ENCODE assay signal across 20 cellular contexts in genomic region chr21:27070881-27071670, GRCh38.
DNase-seq lines count a peak whose midpoint lies in the region; ATAC-seq and TF ChIP-seq lines count a peak whose summit lies in the region.
"Had no signal": no experiment of that assay in that cellular context is flagged by ENCODE, and none has a peak within 500 bp of the region (broad histone marks: within the 10 kb centered on the region; RNA-seq: fewer than 3 reads in every experiment).

No MANE protein-coding gene starts in this region.

- H3K4me1 ChIP-seq in gastroesophageal sphincter = peaks cover 0 to 16% (median 0%) of the 10 kb centered on the region in 3 donors
- H3K4me1 ChIP-seq in aorta (ENCODE audit: control insufficient read depth in 1 of 2, insufficient read depth in 2 of 2, low read length in 2 of 2) = no peaks in the 10 kb centered on the region
- H3K4me1 ChIP-seq: A549 had no signal

- WGBS in gastroesophageal sphincter (ENCODE audit: low coverage in 1 of 2), 2 donors = 15 to 20% methylated on average over 3 of the region's 3 CpGs
- 7 to 11% methylated on average over 3 of the region's 3 CpGs for whole genome bisulfite sequencing in aorta, 2 donors

- H3K9me3 Mint-ChIP-seq in osteocyte (ENCODE audit: unreplicated experiment) = no peaks in the 10 kb centered on the region
- H3K9me3 Mint-ChIP-seq in activated T-cell treated with anti-CD3 and anti-CD28 coated beads, Interleukin-2, amount 50 U/mL, for 72 hours = peaks cover 2 to 8% of the 10 kb centered on the region in 2 donors

- H3K9me3 ChIP-seq in gastroesophageal sphincter = no peaks in the 10 kb centered on the region
- H3K9me3 ChIP-seq in aorta (ENCODE audit: control insufficient read depth, low read length) = no peaks in the 10 kb centered on the region
- H3K9me3 ChIP-seq: A549 had no signal

- ATAC-seq in Right ventricle myocardium superior (ENCODE audit: poor library complexity) (peak; percentile 58), gastroesophageal sphincter (no peak), aorta (ENCODE audit: low FRiP score) (peak; percentile 46)
- no peak for ATAC-seq in activated T-cell treated with anti-CD3 and anti-CD28 coated beads, Interleukin-2, amount 50 U/mL, for 72 hours (replicated peaks in 1 of 2)
- ATAC-seq: A549 had no signal

- intact Hi-C loops in Right ventricle myocardium superior (cut with DNase I) (no loop called here), cardiac septum (cut with DNase I) (no loop called here), aorta (cut with DNase I) (no loop called here)

- peaks cover 39% of the 10 kb centered on the region for H3K4me1 Mint-ChIP-seq in osteocyte (ENCODE audit: unreplicated experiment)
- H3K4me1 Mint-ChIP-seq in activated T-cell treated with anti-CD3 and anti-CD28 coated beads, Interleukin-2, amount 50 U/mL, for 72 hours (ENCODE audit: low read depth) = no peaks in the 10 kb centered on the region

- H3K4me3 ChIP-seq in gastroesophageal sphincter = no peak overlapping the region
- H3K4me3 ChIP-seq in aorta (ENCODE audit: low read length in 2 of 2) = no peak overlapping the region
- H3K4me3 ChIP-seq: A549, GM23248 had no signal

- H3K27ac ChIP-seq in gastroesophageal sphincter (peak overlapping the region in 3 of 4 donors; percentile 13 to 39 (median 30)), aorta (ENCODE audit: low read depth in 1 of 2, low read length in 2 of 2) (no peak overlapping the region)
- H3K27ac ChIP-seq: A549, GM23248 had no signal

- H3K27me3 Mint-ChIP-seq in osteocyte (ENCODE audit: unreplicated experiment) = no peaks in the 10 kb centered on the region
- no peaks in the 10 kb centered on the region for H3K27me3 Mint-ChIP-seq in activated T-cell treated with anti-CD3 and anti-CD28 coated beads, Interleukin-2, amount 50 U/mL, for 72 hours (ENCODE audit: low read depth)

- no peaks in the 10 kb centered on the region for H3K36me3 ChIP-seq in gastroesophageal sphincter
- no peaks in the 10 kb centered on the region for H3K36me3 ChIP-seq in aorta (ENCODE audit: control insufficient read depth in 1 of 2, insufficient read depth in 2 of 2, low read length in 1 of 2)

- TF ChIP-seq EP300 in gastroesophageal sphincter (IDR thresholded peaks at IDR 0.05) = no peak

- no peaks in the 10 kb centered on the region for H3K36me3 Mint-ChIP-seq in osteocyte (ENCODE audit: unreplicated experiment)
- H3K36me3 Mint-ChIP-seq in activated T-cell treated with anti-CD3 and anti-CD28 coated beads, Interleukin-2, amount 50 U/mL, for 72 hours (ENCODE audit: insufficient read depth in 2 of 2) = no peaks in the 10 kb centered on the region

- DNase-seq in Right ventricle myocardium superior (no peak), cardiac septum (ENCODE audit: low spot score) (no peak), osteocyte (ENCODE audit: extremely low spot score, unreplicated experiment) (no peak), aorta (no peak), NCI-H524 treated with DMSO at 0.1 percent for 48 hours (lab: John Stamatoyannopoulos, UW) (no peak), NCI-H2227 (lab: John Stamatoyannopoulos, UW; ENCODE audit: unreplicated experiment) (no peak)
- no peak for DNase-seq in activated T-cell treated with anti-CD3 and anti-CD28 coated beads, Interleukin-2, amount 50 U/mL, for 72 hours
- DNase-seq: C1 segment of cervical spinal cord, GF-D8, GM23248, HCEC 1CT, KG1, NCI-H1048, NCI-H1436 treated with DMSO at 0.1 percent for 48 hours, NCI-H2081, NCI-H2227 treated with DMSO at 0.1 percent for 48 hours, NCI-H526 treated with DMSO at 0.1 percent for 48 hours, OCI-M1 had no signal

- no peak for TF ChIP-seq POLR2A in gastroesophageal sphincter (IDR thresholded peaks at IDR 0.05)

- peak overlapping the region; percentile 71 for H3K27ac Mint-ChIP-seq in osteocyte (ENCODE audit: unreplicated experiment)
- no peak overlapping the region for H3K27ac Mint-ChIP-seq in activated T-cell treated with anti-CD3 and anti-CD28 coated beads, Interleukin-2, amount 50 U/mL, for 72 hours

- no peaks in the 10 kb centered on the region for H3K27me3 ChIP-seq in gastroesophageal sphincter
- no peaks in the 10 kb centered on the region for H3K27me3 ChIP-seq in aorta (ENCODE audit: control insufficient read depth in 1 of 2, insufficient read depth in 2 of 2, low read length in 1 of 2)

- TF ChIP-seq CTCF in gastroesophageal sphincter (IDR thresholded peaks at IDR 0.05) (no peak), osteocyte (IDR thresholded peaks at IDR 0.05) (no peak)

- no peak overlapping the region for H3K4me3 Mint-ChIP-seq in osteocyte (ENCODE audit: unreplicated experiment)
- no peak overlapping the region for H3K4me3 Mint-ChIP-seq in activated T-cell treated with anti-CD3 and anti-CD28 coated beads, Interleukin-2, amount 50 U/mL, for 72 hours

Comparison
In these comparisons a context has a peak if more than half of its experiments do, and no peak if none do; other contexts are left out.
1. ATAC-seq: peak in Right ventricle myocardium superior (single experiment) and aorta (single experiment); none in gastroesophageal sphincter (single experiment) and activated T-cell treated with anti-CD3 and anti-CD28 coated beads, Interleukin-2, amount 50 U/mL, for 72 hours (0 of 2).
2. H3K27ac ChIP-seq: peak in gastroesophageal sphincter (3 of 4); none in aorta (0 of 2).